ENCODE assay signal across 1 cellular context in the genomic region with DNA sequence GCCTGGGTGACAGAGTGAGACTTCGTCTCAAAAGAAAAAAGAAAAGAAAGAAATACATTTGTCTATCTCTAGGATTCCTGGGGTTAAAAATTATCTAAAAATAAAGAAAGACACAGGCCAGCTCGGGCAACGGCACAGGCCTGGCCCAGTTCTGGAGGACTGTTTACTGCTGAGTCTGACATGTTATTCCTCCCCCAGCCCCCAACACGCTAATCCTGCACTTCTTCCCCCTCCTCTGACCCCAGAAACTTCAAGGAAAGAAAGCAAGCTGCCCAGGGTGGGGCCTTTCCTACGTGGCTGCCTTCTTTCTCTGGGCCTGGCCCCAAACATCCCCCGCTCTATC.
TF ChIP-seq lines count a peak whose summit lies in the region.

No MANE protein-coding gene starts in this region.

TF ChIP-seq in liver, 16 proteins besides CTCF, POLR2A, EP300 and RAD21 (continued from another document):
- TF ChIP-seq, protein P1, sequence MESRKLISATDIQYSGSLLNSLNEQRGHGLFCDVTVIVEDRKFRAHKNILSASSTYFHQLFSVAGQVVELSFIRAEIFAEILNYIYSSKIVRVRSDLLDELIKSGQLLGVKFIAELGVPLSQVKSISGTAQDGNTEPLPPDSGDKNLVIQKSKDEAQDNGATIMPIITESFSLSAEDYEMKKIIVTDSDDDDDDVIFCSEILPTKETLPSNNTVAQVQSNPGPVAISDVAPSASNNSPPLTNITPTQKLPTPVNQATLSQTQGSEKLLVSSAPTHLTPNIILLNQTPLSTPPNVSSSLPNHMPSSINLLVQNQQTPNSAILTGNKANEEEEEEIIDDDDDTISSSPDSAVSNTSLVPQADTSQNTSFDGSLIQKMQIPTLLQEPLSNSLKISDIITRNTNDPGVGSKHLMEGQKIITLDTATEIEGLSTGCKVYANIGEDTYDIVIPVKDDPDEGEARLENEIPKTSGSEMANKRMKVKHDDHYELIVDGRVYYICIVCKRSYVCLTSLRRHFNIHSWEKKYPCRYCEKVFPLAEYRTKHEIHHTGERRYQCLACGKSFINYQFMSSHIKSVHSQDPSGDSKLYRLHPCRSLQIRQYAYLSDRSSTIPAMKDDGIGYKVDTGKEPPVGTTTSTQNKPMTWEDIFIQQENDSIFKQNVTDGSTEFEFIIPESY (IDR thresholded peaks at IDR 0.05): no peak
- no peak for TF ChIP-seq NR2F2 (IDR thresholded peaks at IDR 0.05)
- TF ChIP-seq SP1 (IDR thresholded peaks at IDR 0.05): no peak
- TF ChIP-seq RXRA (IDR thresholded peaks at IDR 0.05): no peak
- TF ChIP-seq GABPA (IDR thresholded peaks at IDR 0.05 in 1 of 2, conservative IDR thresholded peaks at IDR 0.05 in 1 of 2): no peak
- no peak for TF ChIP-seq HNF4G (IDR thresholded peaks at IDR 0.05)
